11 cellular contexts compared by ENCODE assay signal in the genomic region with DNA sequence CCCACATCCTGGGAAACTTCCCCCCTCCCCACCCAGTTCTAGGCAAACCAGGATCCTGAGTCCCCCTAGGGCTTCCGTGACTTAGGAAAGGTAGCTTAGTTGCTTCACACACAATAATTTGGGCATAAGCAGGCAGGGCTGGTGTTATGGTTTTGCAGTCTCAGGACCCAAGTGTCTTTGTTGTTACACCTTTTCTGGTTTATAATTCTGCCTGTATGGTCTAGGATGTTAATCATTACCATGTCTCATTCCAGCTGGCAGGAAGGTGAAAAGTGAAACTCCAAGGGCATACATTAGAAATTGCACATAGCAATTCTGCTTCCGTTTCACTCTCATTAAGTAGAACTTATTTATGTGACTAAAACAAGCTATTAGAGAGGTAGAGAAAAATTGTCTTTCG. TPM values are rescaled to one million over a fixed set of nuclear protein-coding genes. Genes with fewer than 3 reads are reported as not detected.
DNase-seq lines count a peak whose midpoint lies in the region; ATAC-seq and TF ChIP-seq lines count a peak whose summit lies in the region.
"Had no signal": no experiment of that assay in that cellular context is flagged by ENCODE, and none has a peak within 500 bp of the region (broad histone marks: within the 10 kb centered on the region; RNA-seq: fewer than 3 reads in every experiment).

No MANE protein-coding gene starts in this region.

- H3K36me3 Mint-ChIP-seq in Caco-2 (ENCODE audit: insufficient read depth, unreplicated experiment): no peaks in the 10 kb centered on the region
- H3K36me3 Mint-ChIP-seq: memory B cell had no signal

- ATAC-seq in GM21737 (IDR thresholded peaks at IDR 0.05; ENCODE audit: unreplicated experiment) (peak; percentile 50), left lung (peak; percentile 89), GM18868 (IDR thresholded peaks at IDR 0.05; ENCODE audit: unreplicated experiment) (no peak)
- ATAC-seq: Right ventricle myocardium inferior had no signal

- no peaks in the 10 kb centered on the region for H3K27me3 ChIP-seq in Caco-2 (replicated peaks; ENCODE audit: control insufficient read depth, insufficient read depth, low read length)
- H3K27me3 ChIP-seq in left lung: no peaks in the 10 kb centered on the region
- no peaks in the 10 kb centered on the region for H3K27me3 ChIP-seq in tibial nerve

- H3K4me1 ChIP-seq in Caco-2: peaks cover 13% of the 10 kb centered on the region
- no peaks in the 10 kb centered on the region for H3K4me1 ChIP-seq in left lung
- H3K4me1 ChIP-seq in tibial nerve: peaks cover 0 to 9% (median 0%) of the 10 kb centered on the region in 4 donors

- H3K4me3 ChIP-seq in Caco-2 (ENCODE audit: low read depth, low read length): peak overlapping the region; percentile 27
- peak overlapping the region; percentile 8 to 23 for H3K4me3 ChIP-seq in left lung
- no peak overlapping the region for H3K4me3 ChIP-seq in tibial nerve

- TF ChIP-seq POLR2A in tibial nerve (IDR thresholded peaks at IDR 0.05): no peak

- POLR2A ChIA-PET in Caco-2 (lab: Charles Lee): no interaction called here

- no peaks in the 10 kb centered on the region for H3K9me3 Mint-ChIP-seq in Caco-2 (ENCODE audit: unreplicated experiment)
- H3K9me3 Mint-ChIP-seq: memory B cell had no signal

- TF ChIP-seq CTCF in Caco-2 (IDR thresholded peaks at IDR 0.05; ENCODE audit: insufficient read depth in 1 of 2, low read depth in 1 of 2, low read length in 1 of 2, severe bottlenecking in 1 of 2, unreplicated experiment in 1 of 2) (no peak), left lung (IDR thresholded peaks at IDR 0.05) (no peak), tibial nerve (IDR thresholded peaks at IDR 0.05) (no peak)

- H3K9me3 ChIP-seq in Caco-2 (no peaks in the 10 kb centered on the region), left lung (no peaks in the 10 kb centered on the region), tibial nerve (no peaks in the 10 kb centered on the region)

- peak overlapping the region; percentile 78 for H3K4me3 Mint-ChIP-seq in Caco-2 (ENCODE audit: unreplicated experiment)
- H3K4me3 Mint-ChIP-seq: memory B cell had no signal

- no peak for TF ChIP-seq EP300 in tibial nerve (IDR thresholded peaks at IDR 0.05)

- H3K27ac ChIP-seq in left lung: peak overlapping the region in 1 of 2 donors; percentile 50
- H3K27ac ChIP-seq in tibial nerve: no peak overlapping the region
- H3K27ac ChIP-seq: WERI-Rb-1 had no signal

- H3K27me3 Mint-ChIP-seq in Caco-2 (ENCODE audit: insufficient read depth, unreplicated experiment): no peaks in the 10 kb centered on the region
- H3K27me3 Mint-ChIP-seq: memory B cell had no signal

- no peaks in the 10 kb centered on the region for H3K36me3 ChIP-seq in Caco-2 (ENCODE audit: control insufficient read depth, insufficient read depth, low read length)
- H3K36me3 ChIP-seq in left lung: no peaks in the 10 kb centered on the region
- no peaks in the 10 kb centered on the region for H3K36me3 ChIP-seq in tibial nerve
- H3K36me3 ChIP-seq: WERI-Rb-1 had no signal

- BruUV-seq in Caco-2 (replicated peaks; lab: Mats Ljungman, UMichigan): no TSS peak

- H3K4me1 Mint-ChIP-seq in Caco-2 (ENCODE audit: low read depth, unreplicated experiment): peaks cover 7% of the 10 kb centered on the region

- WGBS in tibial nerve, 2 donors: 71 to 73% methylated on average over 3 of the region's 3 CpGs

- CTCF ChIA-PET in Caco-2 (lab: Charles Lee): no interaction called here

- DNase-seq in Caco-2 (no peak), NCI-H526 (lab: John Stamatoyannopoulos, UW) (peak; percentile 9 to 33), left lung (no peak), MV-4-11 (lab: John Stamatoyannopoulos, UW) (no peak), tibial nerve (ENCODE audit: low spot score in 2 of 2) (no peak), GM19240 (ENCODE audit: insufficient read length, low spot score) (no peak)
- DNase-seq: WERI-Rb-1 had no signal

- H3K27ac Mint-ChIP-seq in Caco-2 (ENCODE audit: unreplicated experiment): peak overlapping the region; percentile 91
- H3K27ac Mint-ChIP-seq: memory B cell had no signal

- intact Hi-C loops in Caco-2 (cut with micrococcal nuclease; ENCODE audit: unreplicated experiment): loop anchor here (1.0 kb wide), 1 partner anchor 16 kb away; no protein-coding TSS in a partner anchor
- intact Hi-C loops in left lung (cut with DNase I): no loop called here

RNA-seq across cellular contexts. Expression of a gene that starts 16.8 kb away (rescaled TPM):
- total RNA-seq in Caco-2 (2022) (11.9 and 14.8 TPM in 2 replicates), left lung (1 to 10 TPM; 3.7 to 4.2 TPM), tibial nerve (10 to 100 TPM; 36.0 to 81.1 (median 60.8) TPM)
- total RNA-seq: Right ventricle myocardium inferior had no signal

Comparison
In these comparisons a context has a peak if more than half of its experiments do, and no peak if none do; other contexts are left out.
1. DNase-seq: peak in NCI-H526 (2 of 2); none in Caco-2 (0 of 2), left lung (0 of 2), MV-4-11 (single experiment), tibial nerve (0 of 2) and GM19240 (single experiment).
2. H3K4me3 ChIP-seq: peak in Caco-2 (single experiment) and left lung (2 of 2); none in tibial nerve (0 of 4).